7 cellular contexts compared by ENCODE assay signal in genomic region chr7:88265002-88265401, GRCh38. TPM values are rescaled to one million over a fixed set of nuclear protein-coding genes. Genes with fewer than 3 reads are reported as not detected.
"Had no signal": no experiment of that assay in that cellular context is flagged by ENCODE, and none has a peak within 500 bp of the region (broad histone marks: within the 10 kb centered on the region; RNA-seq: fewer than 3 reads in every experiment).

No MANE protein-coding gene starts in this region.

RNA-seq across cellular contexts. Expression of gene STEAP4, which starts 41.7 kb away (rescaled TPM):
- total RNA-seq: activated CD4-positive, alpha-beta memory T cell treated with anti-CD3 and anti-CD28 coated beads for 36 hours; activated CD8-positive, alpha-beta memory T cell treated with anti-CD3 and anti-CD28 coated beads for 36 hours; activated naive CD4-positive, alpha-beta T cell treated with anti-CD3 and anti-CD28 coated beads for 36 hours; activated naive CD8-positive, alpha-beta T cell treated with anti-CD3 and anti-CD28 coated beads for 36 hours; chondrocyte; progenitor cell of endocrine pancreas; T-helper 2 cell treated with Interferon-gamma antibody and Interleukin-4, amounts not matched to agents 100 ng/mL and 5 ng/mL, for 36 hours had no signal
